ENCODE assay signal across 17 cellular contexts in the genomic region with DNA sequence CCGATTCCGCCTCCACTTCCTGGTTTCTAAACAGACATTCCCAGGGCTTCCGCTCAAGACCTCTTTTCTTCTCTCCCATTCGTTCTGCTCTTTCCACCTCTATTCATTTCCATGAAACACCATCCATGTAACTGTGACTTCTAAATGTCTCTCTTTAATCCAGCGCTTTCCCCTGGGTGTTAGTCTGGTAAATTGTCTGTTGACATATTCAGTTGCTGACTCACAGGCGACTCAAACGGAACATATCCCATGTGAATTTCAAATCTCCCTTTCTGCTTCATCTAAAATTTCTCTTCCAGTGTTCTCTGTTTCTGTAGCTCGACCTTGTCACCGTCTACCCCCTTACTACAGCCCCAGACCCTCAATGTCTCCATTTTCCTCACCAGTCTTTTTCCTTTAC.
A peak's percentile ranks its signal among the peaks of the same experiment; 100 is the strongest.
DNase-seq lines count a peak whose midpoint lies in the region; ATAC-seq and TF ChIP-seq lines count a peak whose summit lies in the region.
"Had no signal": no experiment of that assay in that cellular context is flagged by ENCODE, and none has a peak within 500 bp of the region (broad histone marks: within the 10 kb centered on the region; RNA-seq: fewer than 3 reads in every experiment).

No MANE protein-coding gene starts in this region.

- H3K36me3 ChIP-seq in DOHH2 (ENCODE audit: control insufficient read depth, low read length) (peaks cover 4% of the 10 kb centered on the region; the same call in 1 of the 2 replicates), IMR-90 (ENCODE audit: control insufficient read depth, insufficient read depth, low read length) (no peaks in the 10 kb centered on the region)

- no peaks in the 10 kb centered on the region for H3K79me1 ChIP-seq in IMR-90 (ENCODE audit: low read depth in 1 of 2, low read length in 2 of 2)

- dilution Hi-C loops in IMR-90 (cut with HindIII; ENCODE audit: low sequenced_read_pairs, unreplicated experiment): no loop called here

- no peak overlapping the region for H3K27ac ChIP-seq in DOHH2 (ENCODE audit: low read depth, low read length)
- no peak overlapping the region for H3K27ac ChIP-seq in IMR-90 (ENCODE audit: insufficient read depth, low read length)
- H3K27ac ChIP-seq: epithelial cell of prostate, parathyroid adenoma had no signal

- peak overlapping the region; percentile 96; the same call in 2 of the 3 replicates for H2BK15ac ChIP-seq in IMR-90 (ENCODE audit: low read depth, low read length)

- H3K23ac ChIP-seq in IMR-90 (ENCODE audit: low read depth, low read length): peak overlapping the region; percentile 29; the same call in 1 of the 2 replicates

- H4K20me1 ChIP-seq in DOHH2 (ENCODE audit: control insufficient read depth, insufficient read depth, low read depth, low read length) (no peaks in the 10 kb centered on the region), IMR-90 (ENCODE audit: insufficient read depth, low read length) (no peaks in the 10 kb centered on the region)

- H3K79me2 ChIP-seq in DOHH2 (ENCODE audit: control insufficient read depth, low read length): no peaks in the 10 kb centered on the region
- H3K79me2 ChIP-seq: parathyroid adenoma had no signal

- intact Hi-C loops in IMR-90 (cut with micrococcal nuclease): no loop called here

- H3K9me3 ChIP-seq in DOHH2 (ENCODE audit: control insufficient read depth, insufficient read depth, low read length) (no peaks in the 10 kb centered on the region), IMR-90 (ENCODE audit: control insufficient read depth, insufficient read depth, low read length) (no peaks in the 10 kb centered on the region)

- no peak for TF ChIP-seq POLR2A in IMR-90 (IDR thresholded peaks at IDR 0.05; ENCODE audit: low read depth, low read length)

- no peak for TF ChIP-seq RAD21 in IMR-90 (IDR thresholded peaks at IDR 0.05; ENCODE audit: low read length)

- WGBS in IMR-90 (ENCODE audit: extremely low coverage in 2 of 2, insufficient read length in 1 of 2), 2 experiments: 63% methylated on average over 7 of the region's 9 CpGs; no CpG with 5 or more reads in 1 of the 2 experiments

- peak overlapping the region; percentile 21 for H2AK9ac ChIP-seq in IMR-90 (replicated peaks; ENCODE audit: low read depth, low read length, poor library complexity)

- peak overlapping the region; percentile 77 for H2AFZ ChIP-seq in IMR-90 (replicated peaks; ENCODE audit: low read length, poor library complexity)
- H2AFZ ChIP-seq: parathyroid adenoma had no signal

- TF ChIP-seq CTCF in DOHH2 (IDR thresholded peaks at IDR 0.05; ENCODE audit: low read depth, low read length, poor library complexity, severe bottlenecking): no peak
- no peak for TF ChIP-seq CTCF in IMR-90 (conservative IDR thresholded peaks at IDR 0.05; ENCODE audit: low read depth, low read length)
- no peak for TF ChIP-seq CTCF in astrocyte of the spinal cord (IDR thresholded peaks at IDR 0.05; ENCODE audit: low read depth, low read length)

- H2BK20ac ChIP-seq in IMR-90 (ENCODE audit: low read depth, low read length): peak overlapping the region; percentile 83

- in situ Hi-C loops in IMR-90 (cut with MboI; ENCODE audit: low sequenced_read_pairs): no loop called here
- in situ Hi-C loops in astrocyte of the spinal cord (cut with HindIII; ENCODE audit: low sequenced_read_pairs): no loop called here

- no peak overlapping the region for H3K56ac ChIP-seq in IMR-90 (ENCODE audit: extremely low read depth, insufficient read depth, low read length)

- H3F3A ChIP-seq in DOHH2 (ENCODE audit: control insufficient read depth, insufficient read depth): peaks cover 10% of the 10 kb centered on the region

- H2AK5ac ChIP-seq in IMR-90 (ENCODE audit: low read depth, low read length): peak overlapping the region; percentile 29; the same call in 1 of the 2 replicates

- H3K14ac ChIP-seq in IMR-90 (replicated peaks; ENCODE audit: low read depth, low read length): peak overlapping the region; percentile 48

- H3K4me1 ChIP-seq in DOHH2 (ENCODE audit: control insufficient read depth, low read length) (peaks cover 90% of the 10 kb centered on the region), IMR-90 (ENCODE audit: control insufficient read depth, insufficient read depth, low read length) (peaks cover 7% of the 10 kb centered on the region)
- H3K4me1 ChIP-seq: parathyroid adenoma had no signal

- H3K27me3 ChIP-seq in DOHH2 (ENCODE audit: control insufficient read depth, low read length): no peaks in the 10 kb centered on the region
- H3K27me3 ChIP-seq in IMR-90 (ENCODE audit: control insufficient read depth, insufficient read depth, low read length): no peaks in the 10 kb centered on the region; the same call in 1 of the 2 replicates

- peak overlapping the region; percentile 57; the same call in 1 of the 2 replicates for H4K5ac ChIP-seq in IMR-90 (ENCODE audit: low read depth, low read length)

- peaks cover 10% of the 10 kb centered on the region for H3K9me1 ChIP-seq in IMR-90 (ENCODE audit: insufficient read depth, low read length)

- H2BK120ac ChIP-seq in IMR-90 (ENCODE audit: low read depth, low read length): peak overlapping the region; percentile 69

- no peak overlapping the region for H3K9ac ChIP-seq in IMR-90 (ENCODE audit: low read depth, low read length)
- H3K9ac ChIP-seq: parathyroid adenoma had no signal

- DNase-seq in IMR-90 (peak; percentile 59), astrocyte of the spinal cord (ENCODE audit: low read depth, low spot score) (peak; percentile 41), kidney tubule cell (ENCODE audit: low spot score) (peak; percentile 55), anterior cingulate cortex (lab: John Stamatoyannopoulos, UW) (no peak), SKM-1 (lab: John Stamatoyannopoulos, UW; ENCODE audit: unreplicated experiment) (no peak)
- DNase-seq: activated CD4-positive, alpha-beta T cell treated with anti-CD3 and anti-CD28 coated beads for 4 hours; activated naive CD8-positive, alpha-beta T cell treated with anti-CD3 and anti-CD28 coated beads, Interleukin-2, amount 10 ng/mL, durations not matched to agents 7 days and 5 days; activated T-cell treated with anti-CD3 and anti-CD28 coated beads for 4 hours; CD4-positive, alpha-beta memory T cell; hippocampal formation; NCI-H2081; NCI-H69 had no signal

- H3K4me2 ChIP-seq in DOHH2 (ENCODE audit: low read length) (peak overlapping the region; percentile 68; the same call in 1 of the 2 replicates), IMR-90 (ENCODE audit: low read depth, low read length) (peak overlapping the region; percentile 36; the same call in 1 of the 2 replicates)

- H3K9me2 ChIP-seq in DOHH2 (replicated peaks; ENCODE audit: control insufficient read depth, low read length): no peaks in the 10 kb centered on the region

- ATAC-seq in IMR-90 (ENCODE audit: low read depth): peak; percentile 89
- ATAC-seq in HG02884 (IDR thresholded peaks at IDR 0.05; ENCODE audit: unreplicated experiment): no peak
- ATAC-seq: left lobe of liver had no signal

- no peak overlapping the region for H2BK5ac ChIP-seq in IMR-90 (ENCODE audit: low read depth, low read length, poor library complexity, severe bottlenecking)

- H3K18ac ChIP-seq in IMR-90 (ENCODE audit: low read depth, low read length): peak overlapping the region; percentile 60; the same call in 1 of the 2 replicates

- H3K4me3 ChIP-seq in DOHH2 (ENCODE audit: low read length): no peak overlapping the region
- H3K4me3 ChIP-seq in IMR-90 (ENCODE audit: insufficient read depth, low read depth, low read length): no peak overlapping the region
- H3K4me3 ChIP-seq in astrocyte of the spinal cord (ENCODE audit: low read depth, low read length): no peak overlapping the region

- POLR2A ChIA-PET in IMR-90 (lab: Charles Lee; ENCODE audit: unreplicated experiment): no interaction called here

- peak overlapping the region; percentile 33 to 70; a peak in 1 of 4 replicates for H4K8ac ChIP-seq in IMR-90 (ENCODE audit: low read depth in 2 of 2, low read length in 2 of 2)

- no TSS peak for BruUV-seq in IMR-90 (replicated peaks; lab: Mats Ljungman, UMichigan)

- peak overlapping the region; percentile 68 for H3K4ac ChIP-seq in IMR-90 (ENCODE audit: low read depth, low read length)

- H4K91ac ChIP-seq in IMR-90 (ENCODE audit: insufficient read depth, low read depth, low read length): peak overlapping the region; percentile 74

- CTCF ChIA-PET in IMR-90 (lab: Yijun Ruan, JAX): no interaction called here

TF ChIP-seq in IMR-90, 13 proteins besides CTCF, POLR2A, EP300 and RAD21:
- TF ChIP-seq NFE2L2 (IDR thresholded peaks at IDR 0.05; ENCODE audit: low read depth, low read length) (no peak), FOS (IDR thresholded peaks at IDR 0.05; ENCODE audit: low read depth, low read length) (peak; percentile 19; the same call in 1 of the 2 replicates)

Comparison
In these comparisons a context has a peak if more than half of its experiments do, and no peak if none do; other contexts are left out.
1. DNase-seq: peak in IMR-90 (single experiment), astrocyte of the spinal cord (single experiment) and kidney tubule cell (single experiment); none in anterior cingulate cortex (0 of 58) and SKM-1 (single experiment).